ENCODE assay signal across 18 cellular contexts in genomic region chr5:112310746-112311145, GRCh38.
"Had no signal": no experiment of that assay in that cellular context is flagged by ENCODE, and none has a peak within 500 bp of the region (broad histone marks: within the 10 kb centered on the region; RNA-seq: fewer than 3 reads in every experiment).

No MANE protein-coding gene starts in this region.

- H3K9me3 Mint-ChIP-seq: naive thymus-derived CD8-positive, alpha-beta T cell; stimulated activated effector memory CD8-positive, alpha-beta T cell treated with anti-CD3 and anti-CD28 coated beads, Interleukin-12 subunit alpha, Interleukin-12 subunit beta, amount 100 ng/mL, for 72 hours had no signal

- H3K4me2 ChIP-seq: smooth muscle cell had no signal

- H3K4me1 Mint-ChIP-seq: naive thymus-derived CD8-positive, alpha-beta T cell; stimulated activated effector memory CD8-positive, alpha-beta T cell treated with anti-CD3 and anti-CD28 coated beads, Interleukin-12 subunit alpha, Interleukin-12 subunit beta, amount 100 ng/mL, for 72 hours had no signal

- H3K36me3 Mint-ChIP-seq: naive thymus-derived CD8-positive, alpha-beta T cell; stimulated activated effector memory CD8-positive, alpha-beta T cell treated with anti-CD3 and anti-CD28 coated beads, Interleukin-12 subunit alpha, Interleukin-12 subunit beta, amount 100 ng/mL, for 72 hours had no signal

- H3K4me1 ChIP-seq: tibial artery had no signal

- H3K27ac Mint-ChIP-seq: endodermal cell; naive thymus-derived CD8-positive, alpha-beta T cell; stimulated activated effector memory CD8-positive, alpha-beta T cell treated with anti-CD3 and anti-CD28 coated beads, Interleukin-12 subunit alpha, Interleukin-12 subunit beta, amount 100 ng/mL, for 72 hours had no signal

- H3K27me3 ChIP-seq: heart left ventricle, tibial artery, upper lobe of left lung, vagina had no signal

- DNase-seq: effector CD4-positive, alpha-beta T cell; endodermal cell; heart left ventricle; hippocampal formation; mammary epithelial cell; mucosa of descending colon; naive thymus-derived CD8-positive, alpha-beta T cell; posterior cingulate gyrus; right cardiac atrium; stimulated activated CD4-positive, alpha-beta T cell treated with anti-CD3 and anti-CD28 coated beads, Interleukin-4, amount 100 ng/mL, for 1 hour; stimulated activated CD8-positive, alpha-beta memory T cell treated with anti-CD3 and anti-CD28 coated beads, Interleukin-4, amount 100 ng/mL, for 48 hours; stimulated activated naive CD8-positive, alpha-beta T cell treated with anti-CD3 and anti-CD28 coated beads, Interleukin-15, Interleukin-2, amounts not matched to agents 100 U/mL and 50 U/mL, for 24 hours; tibial artery; upper lobe of left lung had no signal

- H3K4me3 Mint-ChIP-seq: endodermal cell; naive thymus-derived CD8-positive, alpha-beta T cell; stimulated activated effector memory CD8-positive, alpha-beta T cell treated with anti-CD3 and anti-CD28 coated beads, Interleukin-12 subunit alpha, Interleukin-12 subunit beta, amount 100 ng/mL, for 72 hours had no signal

- H3K36me3 ChIP-seq: heart left ventricle, tibial artery, vagina had no signal

- H3K4me3 ChIP-seq: coronary artery, heart left ventricle, mucosa of descending colon, smooth muscle cell, tibial artery, upper lobe of left lung, vagina had no signal

- H3K27ac ChIP-seq: coronary artery, heart left ventricle, tibial artery, upper lobe of left lung, vagina had no signal
